Comparison of ENCODE assay signal across 14 cellular contexts in the genomic region with DNA sequence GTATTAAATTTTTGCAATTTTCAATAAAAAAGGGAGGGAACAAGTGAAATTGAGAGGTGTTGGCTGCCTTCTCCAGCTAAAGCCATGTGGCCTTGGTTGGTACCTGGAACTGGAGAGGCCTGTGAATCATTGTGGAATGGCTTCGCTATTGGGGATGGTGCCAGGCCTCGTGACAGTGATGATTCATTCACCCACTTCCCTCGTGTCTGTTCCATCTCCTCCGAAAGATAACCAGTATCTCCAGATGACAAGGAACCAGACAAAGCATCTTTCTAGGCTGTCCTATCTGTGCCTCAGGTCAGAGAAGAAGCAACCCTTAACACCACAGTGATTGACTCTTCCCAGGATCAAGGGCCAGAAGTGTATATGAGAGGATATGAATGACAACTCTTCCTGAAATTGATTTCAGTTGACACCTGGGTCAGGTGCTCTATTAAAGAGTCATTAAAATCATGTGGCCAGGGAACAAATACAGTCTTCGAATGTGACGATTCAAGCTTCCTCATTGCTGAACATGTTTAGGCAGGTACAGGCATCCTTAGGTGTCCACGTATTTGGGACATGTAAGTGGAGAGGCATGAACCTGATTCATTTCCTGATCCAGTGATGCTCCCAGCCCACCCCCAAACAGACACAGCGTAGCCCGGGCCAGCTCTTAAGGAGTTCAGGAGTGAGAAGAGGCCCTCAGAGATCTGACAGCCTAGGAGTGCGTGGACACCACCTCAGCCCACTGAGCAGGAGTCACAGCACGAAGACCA. TPM values are rescaled to one million over a fixed set of nuclear protein-coding genes. Genes with fewer than 3 reads are reported as not detected.
DNase-seq lines count a peak whose midpoint lies in the region; ATAC-seq and TF ChIP-seq lines count a peak whose summit lies in the region.
"Had no signal": no experiment of that assay in that cellular context is flagged by ENCODE, and none has a peak within 500 bp of the region (broad histone marks: within the 10 kb centered on the region; RNA-seq: fewer than 3 reads in every experiment).

A gene with protein sequence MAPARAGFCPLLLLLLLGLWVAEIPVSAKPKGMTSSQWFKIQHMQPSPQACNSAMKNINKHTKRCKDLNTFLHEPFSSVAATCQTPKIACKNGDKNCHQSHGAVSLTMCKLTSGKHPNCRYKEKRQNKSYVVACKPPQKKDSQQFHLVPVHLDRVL (plus strand): TSS at position 687 of the 758 bp plus-strand sequence. CDS start 631 bp downstream, outside the sequence.

- H3K27me3 Mint-ChIP-seq in HFFc6 (ENCODE audit: insufficient read depth), result peaks cover 23% of the 10 kb centered on the region
- H3K27me3 Mint-ChIP-seq in endothelial cell (ENCODE audit: unreplicated experiment), result peaks cover 12% of the 10 kb centered on the region

- no peaks in the 10 kb centered on the region for H3K36me3 Mint-ChIP-seq in HFFc6 (ENCODE audit: low read depth)
- no peaks in the 10 kb centered on the region for H3K36me3 Mint-ChIP-seq in endothelial cell (ENCODE audit: low read depth, unreplicated experiment)

- H3K9me3 Mint-ChIP-seq in HFFc6 (no peaks in the 10 kb centered on the region), endothelial cell (ENCODE audit: unreplicated experiment) (no peaks in the 10 kb centered on the region)
- H3K9me3 Mint-ChIP-seq: activated CD8-positive, alpha-beta T cell treated with anti-CD3 and anti-CD28 coated beads for 36 hours had no signal

- peak within 1 kb of the TSS; percentile 21 for H3K4me2 ChIP-seq in skeletal muscle satellite cell (ENCODE audit: low read length)

- no peaks in the 10 kb centered on the region for H3K9me3 ChIP-seq in adrenal gland (replicated peaks in 1 of 3)
- no peaks in the 10 kb centered on the region for H3K9me3 ChIP-seq in skeletal muscle satellite cell (replicated peaks; ENCODE audit: low read length)
- H3K9me3 ChIP-seq: Caco-2 had no signal

- H3K4me1 Mint-ChIP-seq in HFFc6 (ENCODE audit: low read depth) (peaks cover 54% of the 10 kb centered on the region), endothelial cell (ENCODE audit: unreplicated experiment) (peaks cover 42% of the 10 kb centered on the region)

- intact Hi-C loops in adrenal gland (cut with DNase I), result no loop called here

- H3K27ac Mint-ChIP-seq in HFFc6 (no peak within 1 kb of the TSS), endothelial cell (ENCODE audit: unreplicated experiment) (no peak within 1 kb of the TSS)
- H3K27ac Mint-ChIP-seq: activated CD8-positive, alpha-beta T cell treated with anti-CD3 and anti-CD28 coated beads for 36 hours had no signal

- H3K27me3 ChIP-seq in adrenal gland (no peaks in the 10 kb centered on the region), skeletal muscle satellite cell (ENCODE audit: control insufficient read depth, insufficient read depth, low read length) (peaks cover 38% of the 10 kb centered on the region)

- H3K4me3 ChIP-seq in adrenal gland, result no peak within 1 kb of the TSS
- no peak within 1 kb of the TSS for H3K4me3 ChIP-seq in skeletal muscle satellite cell (ENCODE audit: low read length)
- H3K4me3 ChIP-seq: SK-N-MC had no signal

- 58 to 70% (median 63%) methylated on average over 11 of the region's 11 CpGs for WGBS in adrenal gland, 4 donors

- H3K4me1 ChIP-seq in adrenal gland (replicated peaks in 1 of 2) (peaks cover 35 to 62% of the 10 kb centered on the region in 2 donors), skeletal muscle satellite cell (ENCODE audit: control insufficient read depth, insufficient read depth, low read length) (peaks cover 40% of the 10 kb centered on the region)

- H3K36me3 ChIP-seq in adrenal gland (replicated peaks in 1 of 2) (no peaks in the 10 kb centered on the region), skeletal muscle satellite cell (ENCODE audit: insufficient read depth, low read length) (no peaks in the 10 kb centered on the region)

- ATAC-seq in GM21723 (IDR thresholded peaks at IDR 0.05; ENCODE audit: unreplicated experiment), result no peak
- ATAC-seq: activated CD8-positive, alpha-beta T cell treated with anti-CD3 and anti-CD28 coated beads for 36 hours; right cardiac atrium had no signal

- H3K4me3 Mint-ChIP-seq in HFFc6, result no peak within 1 kb of the TSS
- no peak within 1 kb of the TSS for H3K4me3 Mint-ChIP-seq in endothelial cell (ENCODE audit: unreplicated experiment)
- H3K4me3 Mint-ChIP-seq: activated CD8-positive, alpha-beta T cell treated with anti-CD3 and anti-CD28 coated beads for 36 hours had no signal

- TF ChIP-seq POLR2A in adrenal gland (IDR thresholded peaks at IDR 0.05), result no peak

- peak; percentile 54 for DNase-seq in HFFc6
- peak; percentile 85 to 93 (median 92) for DNase-seq in adrenal gland
- peak; percentile 55 for DNase-seq in glomerular visceral epithelial cell (ENCODE audit: extremely low spot score)
- no peak for DNase-seq in DMS79 (lab: John Stamatoyannopoulos, UW)
- DNase-seq in hepatic stellate cell (ENCODE audit: low spot score), result no peak
- no peak for DNase-seq in endothelial cell (ENCODE audit: low spot score)
- DNase-seq: activated CD8-positive, alpha-beta T cell treated with anti-CD3 and anti-CD28 coated beads for 36 hours; Caco-2; KBM-7; NCI-H226; right cardiac atrium had no signal

- no peak within 1 kb of the TSS for H3K9ac ChIP-seq in skeletal muscle satellite cell (ENCODE audit: low read depth, low read length)

- TF ChIP-seq CTCF in HFFc6 (IDR thresholded peaks at IDR 0.05) (no peak), adrenal gland (IDR thresholded peaks at IDR 0.05) (no peak), endothelial cell (IDR thresholded peaks at IDR 0.05; ENCODE audit: unreplicated experiment) (no peak)

- peak within 1 kb of the TSS; percentile 9 to 76 (median 65) for H3K27ac ChIP-seq in adrenal gland
- H3K27ac ChIP-seq: SK-N-MC had no signal

RNA-seq across cellular contexts. Expression of the gene that starts here (rescaled TPM):
- total RNA-seq in HFFc6 (2021; fragmentation: NEBNext Ultra II Directional; extraction: Animal tissue kit (Norgen Biotek cat#: 25700)), result not detected
- total RNA-seq in adrenal gland, result under 1 TPM in 1 of 8 donors, not detected in 7; 0.34 TPM
- polyA plus RNA-seq in adrenal gland, result under 1 TPM in 1 of 3 donors, not detected in 2; 0.20 TPM
- total RNA-seq in skeletal muscle satellite cell (2012; rRNA removed), result not detected in 2 replicates
- total RNA-seq in endothelial cell (ENCODE audit: unreplicated experiment), result not detected
- total RNA-seq: activated CD8-positive, alpha-beta T cell treated with anti-CD3 and anti-CD28 coated beads for 36 hours; Caco-2; right cardiac atrium had no signal
- polyA plus RNA-seq: right cardiac atrium had no signal

Comparison
In these comparisons a context has a peak if more than half of its experiments do, and no peak if none do; other contexts are left out.
1. Peak in DNase-seq in HFFc6; RNA of the gene not detected or under 1 TPM.
2. Peak in DNase-seq and H3K27ac ChIP-seq in adrenal gland; RNA of the gene not detected or under 1 TPM.